ENCODE assay signal across 8 cellular contexts in the genomic region with DNA sequence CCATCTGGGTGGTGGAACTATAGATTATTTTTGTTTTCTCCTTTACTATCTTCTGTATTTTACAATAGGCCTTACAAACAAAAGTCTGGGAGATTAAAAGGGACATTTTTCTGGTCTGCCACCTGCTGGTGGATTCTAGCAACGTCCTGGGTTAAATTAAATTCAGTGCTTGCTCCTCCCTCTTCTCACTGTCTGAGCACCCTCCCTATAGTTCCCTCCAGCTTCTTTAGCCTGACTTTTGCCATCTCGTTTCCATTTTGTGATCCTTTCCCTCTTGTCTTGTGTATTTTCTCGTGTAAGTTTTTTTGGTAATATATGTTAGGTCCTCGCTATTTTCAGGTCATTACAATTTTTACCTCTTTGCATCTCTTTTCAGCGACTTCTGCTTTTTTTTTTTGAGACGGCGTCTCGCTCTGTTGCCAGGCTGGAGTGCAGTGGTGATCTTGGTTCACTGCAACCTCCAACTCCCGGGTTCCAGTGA. TPM values are rescaled to one million over a fixed set of nuclear protein-coding genes. Genes with fewer than 3 reads are reported as not detected.
DNase-seq lines count a peak whose midpoint lies in the region; ATAC-seq and TF ChIP-seq lines count a peak whose summit lies in the region.

No MANE protein-coding gene starts in this region.

- intact Hi-C loops in Panc1 (cut with micrococcal nuclease; ENCODE audit: unreplicated experiment) (loop anchor here (5.0 kb wide), 1 partner anchor 61 kb away; a partner anchor contains a TSS), testis (cut with DNase I; ENCODE audit: low total_unique reads) (no loop called here)

- H3K4ac ChIP-seq in neuronal stem cell (ENCODE audit: low read length), result no peak overlapping the region

- peak; percentile 79 for DNase-seq in COLO829 (ENCODE audit: low spot score)
- peak in 1 of 2 experiments; percentile 54 for DNase-seq in HL-60 (ENCODE audit: low read depth in 1 of 2, low spot score in 1 of 2)
- DNase-seq in Panc1 (ENCODE audit: low read depth, low spot score), result peak; percentile 48
- peak; percentile 82 to 83 for DNase-seq in activated T-cell treated with anti-CD3 and anti-CD28 coated beads, Interleukin-2, amount 50 U/mL, for 48 hours
- peak; percentile 79 for DNase-seq in fibroblast of mammary gland (ENCODE audit: low read depth)
- peak; percentile 63 for DNase-seq in neuronal stem cell (ENCODE audit: low spot score)
- peak; percentile 68 for DNase-seq in testis

- BruUV-seq in Panc1 (replicated peaks; lab: Mats Ljungman, UMichigan), result no TSS peak

- H2BK120ac ChIP-seq in neuronal stem cell (ENCODE audit: low read depth, low read length), result no peak overlapping the region

- H3K4me3 ChIP-seq in HL-60 (replicated peaks; ENCODE audit: insufficient read depth, low read length) (no peak overlapping the region; the same call in 1 of the 2 replicates), Panc1 (ENCODE audit: low read depth in 2 of 2, low read length in 2 of 2) (no peak overlapping the region), fibroblast of mammary gland (ENCODE audit: control insufficient read depth, low read depth, low read length) (no peak overlapping the region), neuronal stem cell (ENCODE audit: low read length in 2 of 2) (no peak overlapping the region), testis (no peak overlapping the region)

- no CpG with 5 or more reads among the region's 9 CpGs for WGBS in neuronal stem cell (ENCODE audit: extremely low coverage in 2 of 2, insufficient read length in 2 of 2, insufficient replicate concordance in 1 of 2), 2 donors
- WGBS in testis, 2 donors, result 54 to 65% methylated on average over 9 of the region's 9 CpGs

- H3K79me1 ChIP-seq in neuronal stem cell (ENCODE audit: low read depth, low read length), result no peaks in the 10 kb centered on the region

- H2AFZ ChIP-seq in neuronal stem cell (ENCODE audit: low read length), result no peak overlapping the region

- no peak overlapping the region for H3K9ac ChIP-seq in neuronal stem cell (ENCODE audit: low read depth, low read length, poor library complexity)

- H3K14ac ChIP-seq in neuronal stem cell (ENCODE audit: low read length), result no peak overlapping the region

- no peak overlapping the region for H2BK5ac ChIP-seq in neuronal stem cell (ENCODE audit: low read length)

- H3K27me3 ChIP-seq in HL-60 (ENCODE audit: insufficient read depth, poor library complexity, severe bottlenecking) (no peaks in the 10 kb centered on the region), Panc1 (ENCODE audit: control insufficient read depth, insufficient read depth, low read length) (no peaks in the 10 kb centered on the region), neuronal stem cell (ENCODE audit: control insufficient read depth in 3 of 3, insufficient read depth in 3 of 3, low read depth in 1 of 3, low read length in 3 of 3) (no peaks in the 10 kb centered on the region), testis (no peaks in the 10 kb centered on the region)

- H3K27ac ChIP-seq in HL-60 (replicated peaks) (no peak overlapping the region), Panc1 (ENCODE audit: low read length) (no peak overlapping the region), neuronal stem cell (replicated peaks; ENCODE audit: low read length) (no peak overlapping the region), testis (no peak overlapping the region)

- H3K23ac ChIP-seq in neuronal stem cell (ENCODE audit: low read depth, low read length, poor library complexity), result no peak overlapping the region

- no peak overlapping the region for H2BK12ac ChIP-seq in neuronal stem cell (ENCODE audit: low read length)

- H3K18ac ChIP-seq in neuronal stem cell (ENCODE audit: low read length), result no peak overlapping the region

- CTCF ChIA-PET in Panc1 (lab: Charles Lee), result interaction anchor here (0.7 kb wide), 2 partner anchors 63 to 307 kb away, joined by 3 to 6 read pairs; no protein-coding TSS in a partner anchor

- TF ChIP-seq POLR2A in testis (IDR thresholded peaks at IDR 0.05), result no peak

- peak; percentile 79 for ATAC-seq in GM19438 (IDR thresholded peaks at IDR 0.05; ENCODE audit: low read depth, unreplicated experiment)
- ATAC-seq in Panc1, result peak; percentile 88

- no peak overlapping the region for H2AK5ac ChIP-seq in neuronal stem cell (ENCODE audit: low read depth, low read length)

- H3K36me3 ChIP-seq in Panc1 (ENCODE audit: control insufficient read depth, insufficient read depth, low read length) (peaks cover 2% of the 10 kb centered on the region), neuronal stem cell (replicated peaks in 1 of 2; ENCODE audit: control insufficient read depth in 2 of 2, insufficient read depth in 2 of 2, low read length in 2 of 2) (peaks cover 20 to 40% of the 10 kb centered on the region in 2 donors), testis (ENCODE audit: low read depth, missing control alignments) (no peaks in the 10 kb centered on the region)

- no peak overlapping the region for H4K91ac ChIP-seq in neuronal stem cell (ENCODE audit: low read depth, low read length, poor library complexity)

- in situ Hi-C loops in Panc1 (cut with HindIII; ENCODE audit: low pct_unique_long_range_greater_than_20kb, low sequenced_read_pairs), result no loop called here

- H2BK15ac ChIP-seq in neuronal stem cell (ENCODE audit: low read length), result no peak overlapping the region

- TF ChIP-seq CTCF in HL-60 (IDR thresholded peaks at IDR 0.05; ENCODE audit: insufficient read depth, low read length) (peak; percentile 3), Panc1 (IDR thresholded peaks at IDR 0.05) (peak; percentile 76), fibroblast of mammary gland (conservative IDR thresholded peaks at IDR 0.05; ENCODE audit: control insufficient read depth, insufficient read depth, low read depth, low read length) (peak; percentile 78), testis (IDR thresholded peaks at IDR 0.05) (peak; percentile 79 to 89 (median 87))

- no peak overlapping the region for H4K8ac ChIP-seq in neuronal stem cell (ENCODE audit: low read depth, low read length)

- no peak overlapping the region for H3K4me2 ChIP-seq in neuronal stem cell (ENCODE audit: insufficient read depth, low read length, poor library complexity, severe bottlenecking)

- no peaks in the 10 kb centered on the region for H3K9me3 ChIP-seq in Panc1 (ENCODE audit: control insufficient read depth, insufficient read depth, low read depth, low read length)
- H3K9me3 ChIP-seq in neuronal stem cell (replicated peaks in 1 of 2; ENCODE audit: control insufficient read depth in 2 of 2, insufficient read depth in 1 of 2, low read depth in 1 of 2, low read length in 2 of 2), result peaks cover 0 to 3% of the 10 kb centered on the region in 2 donors
- no peaks in the 10 kb centered on the region for H3K9me3 ChIP-seq in testis

- H3K4me1 ChIP-seq in Panc1 (ENCODE audit: control insufficient read depth, insufficient read depth, low read length), result no peaks in the 10 kb centered on the region
- H3K4me1 ChIP-seq in neuronal stem cell (ENCODE audit: control insufficient read depth in 2 of 2, insufficient read depth in 1 of 2, low read depth in 1 of 2, low read length in 2 of 2), result no peaks in the 10 kb centered on the region
- no peaks in the 10 kb centered on the region for H3K4me1 ChIP-seq in testis

- POLR2A ChIA-PET in Panc1 (lab: Charles Lee), result interaction anchor here (0.6 kb wide), 1 partner anchor 62 kb away, joined by 4 read pairs; no protein-coding TSS in a partner anchor

RNA-seq across cellular contexts. Expression of a gene that starts 16.1 kb away (rescaled TPM):
- total RNA-seq in Panc1 (2021; ENCODE audit: unreplicated experiment) (6.9 TPM), testis (10 to 100 TPM; 30.3 to 32.1 TPM)
- 10.9 TPM for polyA plus RNA-seq in Panc1 (2012; ENCODE audit: insufficient read length)
- polyA plus RNA-seq in neuronal stem cell (2013, experiment 1 of 2), result 5.0 TPM
- 4.8 TPM for polyA plus RNA-seq in neuronal stem cell (2013, experiment 2 of 2)
- polyA plus RNA-seq in testis (ENCODE audit: insufficient read depth, low read depth, low replicate concordance), result 14.2 TPM

RNA-seq across cellular contexts. Expression of a gene that starts 16.5 kb away (rescaled TPM):
- 50.5 TPM for total RNA-seq in Panc1 (2021; ENCODE audit: unreplicated experiment)
- polyA plus RNA-seq in Panc1 (2012; ENCODE audit: insufficient read length), result 44.0 TPM
- 23.7 TPM for polyA plus RNA-seq in neuronal stem cell (2013, experiment 1 of 2)
- polyA plus RNA-seq in neuronal stem cell (2013, experiment 2 of 2), result 24.3 TPM
- 100 to 1,000 TPM; 174 to 203 TPM for total RNA-seq in testis
- polyA plus RNA-seq in testis (ENCODE audit: insufficient read depth, low read depth, low replicate concordance), result 91.6 TPM

Comparison
In these comparisons a context has a peak if more than half of its experiments do, and no peak if none do; other contexts are left out.
1. CTCF ChIP-seq: peak in every context shown above with its lines; median percentile 87 in testis; 78 in fibroblast of mammary gland; 76 in Panc1; 3 in HL-60.